20 cellular contexts compared by ENCODE assay signal in genomic region chr6:69913361-69913760, GRCh38. TPM values are rescaled to one million over a fixed set of nuclear protein-coding genes. Genes with fewer than 3 reads are reported as not detected.
"Had no signal": no experiment of that assay in that cellular context is flagged by ENCODE, and none has a peak within 500 bp of the region (broad histone marks: within the 10 kb centered on the region; RNA-seq: fewer than 3 reads in every experiment).

No MANE protein-coding gene starts in this region.

- ATAC-seq: activated naive CD8-positive, alpha-beta T cell treated with anti-CD3 and anti-CD28 coated beads, Interleukin-2, amount 50 U/mL, for 24 hours; activated T-cell treated with anti-CD3 and anti-CD28 coated beads, Interleukin-2, amount 50 U/mL, for 4 hours; foreskin keratinocyte; natural killer cell treated with Interleukin-12 subunit alpha and Interleukin-12 subunit beta and Interleukin-15 and Interleukin-18, amount 100 ng/mL, for 72 hours had no signal

- DNase-seq: activated CD4-positive, alpha-beta memory T cell treated with anti-CD3 and anti-CD28 coated beads for 36 hours; activated CD4-positive, alpha-beta T cell treated with anti-CD3 and anti-CD28 coated beads for 4 hours; activated naive CD4-positive, alpha-beta T cell treated with anti-CD3 and anti-CD28 coated beads for 36 hours; activated naive CD8-positive, alpha-beta T cell treated with anti-CD3 and anti-CD28 coated beads, Interleukin-2, amount 50 U/mL, for 24 hours; activated T-cell treated with anti-CD3 and anti-CD28 coated beads, Interleukin-2, amount 50 U/mL, for 4 hours; anterior cingulate cortex; caudate nucleus; dorsolateral prefrontal cortex; foreskin keratinocyte; mesenchymal stem cell; stimulated activated CD4-positive, alpha-beta T cell treated with anti-CD3 and anti-CD28 coated beads, Interleukin-12 subunit alpha, Interleukin-12 subunit beta, amount 100 ng/mL, for 4 hours; stimulated activated CD4-positive, alpha-beta T cell treated with anti-CD3 and anti-CD28 coated beads, Interleukin-1b, Interleukin-23, amount 100 ng/mL, for 48 hours; stomach; SW 1271 had no signal

- H3K27me3 Mint-ChIP-seq: activated CD4-positive, alpha-beta memory T cell treated with anti-CD3 and anti-CD28 coated beads for 36 hours; brain; type B pancreatic cell had no signal

- FAIRE-seq: TTC549 had no signal

- H3K9me3 Mint-ChIP-seq: activated CD4-positive, alpha-beta memory T cell treated with anti-CD3 and anti-CD28 coated beads for 36 hours; activated naive CD4-positive, alpha-beta T cell treated with anti-CD3 and anti-CD28 coated beads for 36 hours; activated naive CD8-positive, alpha-beta T cell treated with anti-CD3 and anti-CD28 coated beads, Interleukin-2, amount 50 U/mL, for 24 hours; activated T-cell treated with anti-CD3 and anti-CD28 coated beads, Interleukin-2, amount 50 U/mL, for 4 hours; brain had no signal

- H3K4me3 Mint-ChIP-seq: activated CD4-positive, alpha-beta memory T cell treated with anti-CD3 and anti-CD28 coated beads for 36 hours; activated naive CD4-positive, alpha-beta T cell treated with anti-CD3 and anti-CD28 coated beads for 36 hours; activated naive CD8-positive, alpha-beta T cell treated with anti-CD3 and anti-CD28 coated beads, Interleukin-2, amount 50 U/mL, for 24 hours; activated T-cell treated with anti-CD3 and anti-CD28 coated beads, Interleukin-2, amount 50 U/mL, for 4 hours; brain; natural killer cell treated with Interleukin-12 subunit alpha and Interleukin-12 subunit beta and Interleukin-15 and Interleukin-18, amount 100 ng/mL, for 72 hours; type B pancreatic cell had no signal

- H3K27ac Mint-ChIP-seq: activated CD4-positive, alpha-beta memory T cell treated with anti-CD3 and anti-CD28 coated beads for 36 hours; activated naive CD4-positive, alpha-beta T cell treated with anti-CD3 and anti-CD28 coated beads for 36 hours; activated naive CD8-positive, alpha-beta T cell treated with anti-CD3 and anti-CD28 coated beads, Interleukin-2, amount 50 U/mL, for 24 hours; natural killer cell treated with Interleukin-12 subunit alpha and Interleukin-12 subunit beta and Interleukin-15 and Interleukin-18, amount 100 ng/mL, for 72 hours; type B pancreatic cell had no signal

- H3K36me3 Mint-ChIP-seq: activated CD4-positive, alpha-beta memory T cell treated with anti-CD3 and anti-CD28 coated beads for 36 hours; brain; natural killer cell treated with Interleukin-12 subunit alpha and Interleukin-12 subunit beta and Interleukin-15 and Interleukin-18, amount 100 ng/mL, for 72 hours; type B pancreatic cell had no signal

RNA-seq across cellular contexts. Expression of gene COL19A1, which starts 47.0 kb away (rescaled TPM):
- total RNA-seq: fibroblast of lung, foreskin keratinocyte had no signal
- polyA plus RNA-seq: foreskin keratinocyte, liver had no signal
